ENCODE assay signal across 9 cellular contexts in the genomic region with DNA sequence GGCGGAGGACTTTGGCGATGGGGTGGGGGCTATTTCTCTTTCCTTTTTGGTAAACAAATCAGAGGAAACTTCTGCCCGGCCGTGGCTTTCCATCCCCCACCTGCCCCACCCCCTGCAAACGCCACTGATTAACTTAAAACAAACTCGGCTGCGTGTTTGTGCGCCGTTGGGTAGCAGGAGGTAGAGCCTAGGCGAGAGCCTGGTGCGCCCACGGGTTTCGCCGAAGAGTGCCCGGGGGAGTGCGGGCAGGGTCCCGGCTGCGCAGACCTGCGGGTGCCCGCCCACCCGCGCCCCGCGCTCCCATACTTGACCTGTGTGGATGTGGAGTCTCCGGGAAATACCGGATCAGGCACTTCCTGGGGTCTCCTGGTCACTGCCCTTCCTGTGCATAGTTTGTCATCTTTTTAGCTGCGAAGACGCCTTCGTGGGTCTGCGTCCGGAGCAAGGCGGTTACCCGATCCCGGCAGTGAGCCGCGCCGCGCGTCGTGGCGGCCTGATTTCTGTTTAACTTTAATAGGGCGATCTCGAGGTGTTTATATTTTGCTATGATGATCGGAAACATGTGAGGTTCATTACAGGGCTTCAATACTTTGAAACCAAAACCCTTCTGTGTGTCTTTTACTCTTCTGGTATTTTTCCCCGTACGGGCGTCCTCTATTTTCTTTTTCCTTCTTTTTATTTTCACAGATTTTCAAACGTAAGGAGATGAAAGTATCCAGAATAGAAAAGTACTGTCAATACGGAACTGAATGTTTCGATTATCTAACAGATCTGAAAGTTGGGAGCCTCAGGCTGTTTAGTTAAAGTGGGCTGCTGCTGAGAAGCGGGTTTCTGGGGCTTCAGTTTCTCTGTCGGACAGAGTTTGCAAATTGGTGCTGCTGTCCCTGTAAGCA. TPM values are rescaled to one million over a fixed set of nuclear protein-coding genes. Genes with fewer than 3 reads are reported as not detected.
A peak's percentile ranks its signal among the peaks of the same experiment; 100 is the strongest.
DNase-seq lines count a peak whose midpoint lies in the region; ATAC-seq and TF ChIP-seq lines count a peak whose summit lies in the region.
"Had no signal": no experiment of that assay in that cellular context is flagged by ENCODE, and none has a peak within 500 bp of the region (broad histone marks: within the 10 kb centered on the region; RNA-seq: fewer than 3 reads in every experiment).

No MANE protein-coding gene starts in this region.

- H3K27me3 ChIP-seq in Caco-2 (replicated peaks; ENCODE audit: control insufficient read depth, insufficient read depth, low read length): no peaks in the 10 kb centered on the region
- H3K27me3 ChIP-seq in ovary: no peaks in the 10 kb centered on the region

- H3K36me3 Mint-ChIP-seq in Caco-2 (ENCODE audit: insufficient read depth, unreplicated experiment): peaks cover 10% of the 10 kb centered on the region

- peaks cover 8% of the 10 kb centered on the region; the same call in 1 of the 2 replicates for H3K4me1 ChIP-seq in Caco-2
- H3K4me1 ChIP-seq in ovary (ENCODE audit: insufficient read depth): peaks cover 5% of the 10 kb centered on the region

- no peaks in the 10 kb centered on the region for H3K27me3 Mint-ChIP-seq in Caco-2 (ENCODE audit: insufficient read depth, unreplicated experiment)

- H3K4me1 Mint-ChIP-seq in Caco-2 (ENCODE audit: low read depth, unreplicated experiment): peaks cover 7% of the 10 kb centered on the region

- POLR2A ChIA-PET in Caco-2 (lab: Charles Lee): no interaction called here

- no peak for TF ChIP-seq EP300 in ovary (IDR thresholded peaks at IDR 0.05)

- WGBS in ovary, 3 donors: 5 to 7% (median 6%) methylated on average over 50 to 52 of the region's 52 CpGs

- CTCF ChIA-PET in Caco-2 (lab: Charles Lee): no interaction called here

- peak overlapping the region; percentile 70 for H3K4me3 ChIP-seq in Caco-2 (ENCODE audit: low read depth, low read length)
- peak overlapping the region; percentile 67 for H3K4me3 ChIP-seq in fibroblast of pulmonary artery (replicated peaks; ENCODE audit: low read depth, low read length)
- H3K4me3 ChIP-seq in ovary: peak overlapping the region; percentile 15

- no peaks in the 10 kb centered on the region for H3K36me3 ChIP-seq in Caco-2 (ENCODE audit: control insufficient read depth, insufficient read depth, low read length)
- H3K36me3 ChIP-seq in ovary: no peaks in the 10 kb centered on the region
- H3K36me3 ChIP-seq: adrenal gland had no signal

- intact Hi-C loops in Caco-2 (cut with micrococcal nuclease; ENCODE audit: unreplicated experiment): loop anchor here (2.0 to 10.0 kb wide), 3 partner anchors 88 to 442 kb away; no protein-coding TSS in a partner anchor
- intact Hi-C loops in ovary (cut with DNase I): no loop called here

- no peaks in the 10 kb centered on the region for H3K9me3 Mint-ChIP-seq in Caco-2 (ENCODE audit: unreplicated experiment)

- H3K9me3 ChIP-seq in Caco-2 (no peaks in the 10 kb centered on the region), ovary (no peaks in the 10 kb centered on the region)
- H3K9me3 ChIP-seq: adrenal gland had no signal

- no peak for TF ChIP-seq POLR2A in ovary (IDR thresholded peaks at IDR 0.05)

- peak overlapping the region; percentile 82 for H3K27ac Mint-ChIP-seq in Caco-2 (ENCODE audit: unreplicated experiment)

- peak overlapping the region; percentile 95 for H3K4me3 Mint-ChIP-seq in Caco-2 (ENCODE audit: unreplicated experiment)

- ATAC-seq in SK-N-SH treated with all-trans-retinoic acid at 6 μM for 48 hours: peak; percentile 8; the same call in 2 of the 3 replicates
- no peak for ATAC-seq in GM21717 (IDR thresholded peaks at IDR 0.05; ENCODE audit: unreplicated experiment)

- no TSS peak for BruUV-seq in Caco-2 (replicated peaks; lab: Mats Ljungman, UMichigan)

- no peak for TF ChIP-seq CTCF in Caco-2 (IDR thresholded peaks at IDR 0.05; ENCODE audit: insufficient read depth in 1 of 2, low read depth in 1 of 2, low read length in 1 of 2, severe bottlenecking in 1 of 2, unreplicated experiment in 1 of 2)
- no peak for TF ChIP-seq CTCF in fibroblast of pulmonary artery (IDR thresholded peaks at IDR 0.05; ENCODE audit: low read length, missing control alignments)
- TF ChIP-seq CTCF in ovary (IDR thresholded peaks at IDR 0.05): no peak

- DNase-seq in Caco-2: peak in 1 of 2 experiments; percentile 64
- no peak for DNase-seq in fibroblast of pulmonary artery (ENCODE audit: low read depth)
- DNase-seq in ovary: no peak
- DNase-seq in SW480 (ENCODE audit: low spot score): no peak
- no peak for DNase-seq in GDM1 (lab: John Stamatoyannopoulos, UW)
- no peak for DNase-seq in globus pallidus (ENCODE audit: low spot score)
- DNase-seq: adrenal gland had no signal

- H3K27ac ChIP-seq in ovary: no peak overlapping the region

TF ChIP-seq in SK-N-SH treated with all-trans-retinoic acid at 6 μM for 48 hours, 23 proteins besides CTCF, POLR2A, EP300 and RAD21 (continues in another document):
- TF ChIP-seq ZNF8 (CRISPR knock-in tag; IDR thresholded peaks at IDR 0.05): no peak
- no peak for TF ChIP-seq CSRNP3 (CRISPR knock-in tag; IDR thresholded peaks at IDR 0.05)
- TF ChIP-seq PPARA (CRISPR knock-in tag; IDR thresholded peaks at IDR 0.05; ENCODE audit: borderline replicate concordance): no peak
- no peak for TF ChIP-seq GLIS3 (CRISPR knock-in tag; IDR thresholded peaks at IDR 0.05)
- TF ChIP-seq ISL1 (CRISPR knock-in tag; IDR thresholded peaks at IDR 0.05): no peak
- TF ChIP-seq BACH2 (CRISPR knock-in tag; IDR thresholded peaks at IDR 0.05; ENCODE audit: borderline replicate concordance): no peak
- TF ChIP-seq, protein P1, sequence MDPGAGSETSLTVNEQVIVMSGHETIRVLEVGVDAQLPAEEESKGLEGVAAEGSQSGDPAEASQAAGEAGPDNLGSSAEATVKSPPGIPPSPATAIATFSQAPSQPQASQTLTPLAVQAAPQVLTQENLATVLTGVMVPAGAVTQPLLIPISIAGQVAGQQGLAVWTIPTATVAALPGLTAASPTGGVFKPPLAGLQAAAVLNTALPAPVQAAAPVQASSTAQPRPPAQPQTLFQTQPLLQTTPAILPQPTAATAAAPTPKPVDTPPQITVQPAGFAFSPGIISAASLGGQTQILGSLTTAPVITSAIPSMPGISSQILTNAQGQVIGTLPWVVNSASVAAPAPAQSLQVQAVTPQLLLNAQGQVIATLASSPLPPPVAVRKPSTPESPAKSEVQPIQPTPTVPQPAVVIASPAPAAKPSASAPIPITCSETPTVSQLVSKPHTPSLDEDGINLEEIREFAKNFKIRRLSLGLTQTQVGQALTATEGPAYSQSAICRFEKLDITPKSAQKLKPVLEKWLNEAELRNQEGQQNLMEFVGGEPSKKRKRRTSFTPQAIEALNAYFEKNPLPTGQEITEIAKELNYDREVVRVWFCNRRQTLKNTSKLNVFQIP (CRISPR knock-in tag; IDR thresholded peaks at IDR 0.05; ENCODE audit: borderline replicate concordance, low read depth): no peak
- no peak for TF ChIP-seq PATZ1 (CRISPR knock-in tag; IDR thresholded peaks at IDR 0.05; ENCODE audit: borderline replicate concordance)
- TF ChIP-seq TCF4 (CRISPR knock-in tag; IDR thresholded peaks at IDR 0.05; ENCODE audit: borderline replicate concordance): no peak
- no peak for TF ChIP-seq ESRRG (CRISPR knock-in tag; IDR thresholded peaks at IDR 0.05)
- TF ChIP-seq ZNF565 (CRISPR knock-in tag; conservative IDR thresholded peaks at IDR 0.05; ENCODE audit: low read depth): no peak
- no peak for TF ChIP-seq CSDC2 (CRISPR knock-in tag; IDR thresholded peaks at IDR 0.05)

RNA-seq across cellular contexts. Expression of gene NR5A2, which starts 15.2 kb away (rescaled TPM):
- 6.5 and 9.1 TPM in 2 replicates for total RNA-seq in Caco-2 (2022)
- total RNA-seq in ovary: 1 to 10 TPM; 1.5 to 6.0 (median 2.3) TPM
- 10 to 100 TPM in 1 of 2 donors, 1 to 10 TPM in 1; 4.1 to 45.8 TPM for polyA plus RNA-seq in ovary

Comparison
In these comparisons a context has a peak if more than half of its experiments do, and no peak if none do; other contexts are left out.
1. H3K4me3 ChIP-seq: peak in every context shown above with its lines; median percentile 70 in Caco-2; 67 in fibroblast of pulmonary artery; 15 in ovary.